Comparison of ENCODE assay signal across 33 cellular contexts in the genomic region with DNA sequence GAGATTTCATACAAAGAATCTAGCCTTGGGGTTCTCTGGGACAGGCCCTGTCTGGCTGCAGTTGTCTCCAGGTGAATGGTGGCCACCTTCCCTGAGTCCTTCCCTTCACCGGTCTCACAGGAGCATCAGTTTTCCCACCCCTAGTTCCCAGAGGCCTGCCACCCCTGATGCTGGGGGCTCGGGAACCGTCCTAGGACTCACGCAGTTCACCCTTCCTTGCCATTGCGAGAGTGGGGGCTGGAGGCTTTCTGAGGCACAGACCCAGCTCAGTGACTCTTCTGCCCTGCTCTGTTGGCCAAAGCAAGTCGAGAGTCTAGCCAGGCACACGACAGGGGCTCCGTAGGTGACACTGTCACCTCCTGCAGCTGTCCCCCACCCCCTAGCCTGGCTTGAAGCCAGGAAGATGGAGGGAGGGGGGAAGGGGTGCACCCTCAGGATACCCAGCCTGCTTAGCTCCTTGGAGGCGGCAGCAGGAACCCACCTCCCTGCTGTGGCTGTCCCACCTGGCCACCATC.
"Had no signal": no experiment of that assay in that cellular context is flagged by ENCODE, and none has a peak within 500 bp of the region (broad histone marks: within the 10 kb centered on the region; RNA-seq: fewer than 3 reads in every experiment).

No MANE protein-coding gene starts in this region.

- H3K4me2 ChIP-seq: KMS-11 had no signal

- FAIRE-seq: RCC 7860 had no signal

- H3K4me1 Mint-ChIP-seq: activated CD4-positive, alpha-beta memory T cell treated with anti-CD3 and anti-CD28 coated beads, Interleukin-2, amount 10 ng/mL, durations not matched to agents 7 days and 5 days; activated CD8-positive, alpha-beta memory T cell treated with anti-CD3 and anti-CD28 coated beads, Interleukin-2, amount 10 ng/mL, durations not matched to agents 7 days and 5 days; activated naive CD8-positive, alpha-beta T cell treated with anti-CD3 and anti-CD28 coated beads, Interleukin-2, amount 10 ng/mL, durations not matched to agents 7 days and 5 days had no signal

- H3K4me1 ChIP-seq: ascending aorta, breast epithelium had no signal

- H3K9me3 ChIP-seq: SJCRH30 had no signal

- H3K9ac ChIP-seq: KMS-11 had no signal

- H3K4me3 ChIP-seq: ascending aorta, breast epithelium, SJCRH30, SK-N-MC had no signal

- H3K27me3 ChIP-seq: ascending aorta, SJCRH30 had no signal

- H3K36me3 ChIP-seq: ascending aorta, breast epithelium, SJCRH30, WERI-Rb-1 had no signal

- H3K27ac Mint-ChIP-seq: activated CD4-positive, alpha-beta memory T cell treated with anti-CD3 and anti-CD28 coated beads, Interleukin-2, amount 10 ng/mL, durations not matched to agents 7 days and 5 days; activated CD8-positive, alpha-beta memory T cell treated with anti-CD3 and anti-CD28 coated beads, Interleukin-2, amount 10 ng/mL, durations not matched to agents 7 days and 5 days; activated naive CD8-positive, alpha-beta T cell treated with anti-CD3 and anti-CD28 coated beads, Interleukin-2, amount 10 ng/mL, durations not matched to agents 7 days and 5 days had no signal

- DNase-seq: activated CD4-positive, alpha-beta memory T cell treated with anti-CD3 and anti-CD28 coated beads, Interleukin-2, amount 10 ng/mL, durations not matched to agents 7 days and 5 days; activated CD4-positive, alpha-beta T cell treated with anti-CD3 and anti-CD28 coated beads for 1 hour; activated CD4-positive, alpha-beta T cell treated with anti-CD3 and anti-CD28 coated beads for 48 hours; activated CD4-positive, CD25-positive, alpha-beta regulatory T cell; activated CD8-positive, alpha-beta memory T cell treated with anti-CD3 and anti-CD28 coated beads for 24 hours; activated CD8-positive, alpha-beta memory T cell treated with anti-CD3 and anti-CD28 coated beads, Interleukin-2, amount 10 ng/mL, durations not matched to agents 7 days and 5 days; activated CD8-positive, alpha-beta memory T cell treated with anti-CD3 and anti-CD28 coated beads, Interleukin-2, amount 50 U/mL, for 48 hours; activated effector memory CD4-positive, alpha-beta T cell treated with Interleukin-2 at 50 U/mL for 16 hours; activated naive CD4-positive, alpha-beta T cell; activated naive CD4-positive, alpha-beta T cell treated with anti-CD3 and anti-CD28 coated beads, Interleukin-2, amount 50 U/mL, for 16 hours; activated naive CD8-positive, alpha-beta T cell treated with anti-CD3 and anti-CD28 coated beads, Interleukin-2, amount 10 ng/mL, durations not matched to agents 7 days and 5 days; activated T-cell treated with anti-CD3 and anti-CD28 coated beads, Interleukin-2, amount 50 U/mL, for 48 hours; amygdala; NCI-H1092 treated with DMSO at 0.1 percent for 48 hours; NCI-H1694; NCI-H1930; NCI-H2081 treated with DMSO at 0.1 percent for 48 hours; NCI-H345; NCI-H510A; NCI-H526; NCI-H748 treated with DMSO at 0.1 percent for 48 hours; NK-92 treated with Interleukin-12 subunit alpha and Interleukin-12 subunit beta, amount 100 ng/mL, for 24 hours; PC-3; SHP77; SJCRH30; T1000; WERI-Rb-1 had no signal

- ATAC-seq: activated CD8-positive, alpha-beta memory T cell treated with anti-CD3 and anti-CD28 coated beads, Interleukin-2, amount 10 ng/mL, durations not matched to agents 7 days and 5 days; PC-3 had no signal

- H3K27ac ChIP-seq: ascending aorta, breast epithelium, KMS-11, RWPE1, SJCRH30, SK-N-MC, WERI-Rb-1 had no signal

- H3K4me3 Mint-ChIP-seq: activated CD4-positive, alpha-beta memory T cell treated with anti-CD3 and anti-CD28 coated beads, Interleukin-2, amount 10 ng/mL, durations not matched to agents 7 days and 5 days; activated CD8-positive, alpha-beta memory T cell treated with anti-CD3 and anti-CD28 coated beads, Interleukin-2, amount 10 ng/mL, durations not matched to agents 7 days and 5 days; activated naive CD8-positive, alpha-beta T cell treated with anti-CD3 and anti-CD28 coated beads, Interleukin-2, amount 10 ng/mL, durations not matched to agents 7 days and 5 days had no signal
